In the genomic region with DNA sequence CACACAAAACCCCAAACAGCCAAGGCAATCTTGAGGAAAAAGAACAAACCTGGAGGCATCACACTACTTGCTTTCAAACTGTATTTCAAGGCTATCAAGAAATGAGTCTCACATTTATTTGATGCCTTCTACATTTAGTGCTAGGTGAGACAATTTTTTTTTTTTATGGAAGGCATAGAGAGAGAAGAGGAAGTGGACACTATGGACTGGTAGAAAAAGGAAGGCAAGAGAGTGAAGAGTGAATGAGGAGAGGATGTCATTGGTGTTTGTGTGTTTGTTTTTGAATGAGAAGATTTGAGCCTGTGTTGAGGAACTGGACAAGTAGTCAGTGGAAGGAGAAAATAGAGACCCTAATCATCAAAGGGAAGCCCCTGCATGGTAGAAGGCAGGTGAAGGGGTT, we compare ENCODE assay signal across 23 cellular contexts.
DNase-seq lines count a peak whose midpoint lies in the region; ATAC-seq and TF ChIP-seq lines count a peak whose summit lies in the region.
"Had no signal": no experiment of that assay in that cellular context is flagged by ENCODE, and none has a peak within 500 bp of the region (broad histone marks: within the 10 kb centered on the region; RNA-seq: fewer than 3 reads in every experiment).

No MANE protein-coding gene starts in this region.

- H3K4me1 Mint-ChIP-seq in neural crest cell, result peaks cover 4% of the 10 kb centered on the region
- no peaks in the 10 kb centered on the region for H3K4me1 Mint-ChIP-seq in activated CD8-positive, alpha-beta memory T cell treated with anti-CD3 and anti-CD28 coated beads, Interleukin-2, amount 10 ng/mL, durations not matched to agents 7 days and 5 days
- H3K4me1 Mint-ChIP-seq: CD4-positive, alpha-beta memory T cell; GM23338 had no signal

- no peaks in the 10 kb centered on the region for H3K9me3 Mint-ChIP-seq in neural crest cell
- H3K9me3 Mint-ChIP-seq in activated CD8-positive, alpha-beta memory T cell treated with anti-CD3 and anti-CD28 coated beads, Interleukin-2, amount 10 ng/mL, durations not matched to agents 7 days and 5 days (ENCODE audit: low read depth), result peaks cover 2% of the 10 kb centered on the region
- H3K9me3 Mint-ChIP-seq: GM23338 had no signal

- intact Hi-C loops in colonic mucosa (cut with DNase I), result loop anchor here (10.0 kb wide), 1 partner anchor 151 kb away; no protein-coding TSS in a partner anchor

- H3K27ac Mint-ChIP-seq in neural crest cell (ENCODE audit: unreplicated experiment), result peak overlapping the region; percentile 75
- H3K27ac Mint-ChIP-seq in activated CD8-positive, alpha-beta memory T cell treated with anti-CD3 and anti-CD28 coated beads, Interleukin-2, amount 10 ng/mL, durations not matched to agents 7 days and 5 days, result no peak overlapping the region
- H3K27ac Mint-ChIP-seq: CD4-positive, alpha-beta memory T cell; GM23338 had no signal

- CTCF ChIA-PET in HEK293T (lab: Yijun Ruan, JAX), result no interaction called here
- CTCF ChIA-PET in activated CD8-positive, alpha-beta memory T cell treated with anti-CD3 and anti-CD28 coated beads, Interleukin-2, amount 10 ng/mL, durations not matched to agents 7 days and 5 days (lab: Charles Lee), result no interaction called here

- no peak for ATAC-seq in activated CD8-positive, alpha-beta memory T cell treated with anti-CD3 and anti-CD28 coated beads, Interleukin-2, amount 10 ng/mL, durations not matched to agents 7 days and 5 days
- ATAC-seq: GM23338 had no signal

- H3K4me3 Mint-ChIP-seq in neural crest cell, result no peak overlapping the region
- H3K4me3 Mint-ChIP-seq in activated CD8-positive, alpha-beta memory T cell treated with anti-CD3 and anti-CD28 coated beads, Interleukin-2, amount 10 ng/mL, durations not matched to agents 7 days and 5 days, result no peak overlapping the region
- H3K4me3 Mint-ChIP-seq: CD4-positive, alpha-beta memory T cell; GM23338 had no signal

- no peaks in the 10 kb centered on the region for H3K27me3 Mint-ChIP-seq in neural crest cell (ENCODE audit: low read depth)
- no peaks in the 10 kb centered on the region for H3K27me3 Mint-ChIP-seq in activated CD8-positive, alpha-beta memory T cell treated with anti-CD3 and anti-CD28 coated beads, Interleukin-2, amount 10 ng/mL, durations not matched to agents 7 days and 5 days

- no peak for TF ChIP-seq CTCF in HL-60 (IDR thresholded peaks at IDR 0.05; ENCODE audit: insufficient read depth, low read length)
- no peak for TF ChIP-seq CTCF in colonic mucosa (IDR thresholded peaks at IDR 0.05)
- no peak for TF ChIP-seq CTCF in neural crest cell (conservative IDR thresholded peaks at IDR 0.05)

- H3K4me1 ChIP-seq in colonic mucosa, result no peaks in the 10 kb centered on the region
- H3K4me1 ChIP-seq: BE2C had no signal

- H3K27me3 ChIP-seq in HL-60 (ENCODE audit: insufficient read depth, poor library complexity, severe bottlenecking), result no peaks in the 10 kb centered on the region
- H3K27me3 ChIP-seq in colonic mucosa, result no peaks in the 10 kb centered on the region
- H3K27me3 ChIP-seq: BE2C, SJSA1 had no signal

- H3K9ac ChIP-seq in colonic mucosa (ENCODE audit: low read depth in 2 of 2, low read length in 2 of 2), result no peak overlapping the region

- H3K36me3 ChIP-seq in colonic mucosa, result no peaks in the 10 kb centered on the region
- H3K36me3 ChIP-seq: BE2C, SJSA1 had no signal

- POLR2A ChIA-PET in HEK293T (lab: Yijun Ruan, JAX), result no interaction called here

- no peaks in the 10 kb centered on the region for H3K36me3 Mint-ChIP-seq in neural crest cell (ENCODE audit: low read depth)
- H3K36me3 Mint-ChIP-seq in activated CD8-positive, alpha-beta memory T cell treated with anti-CD3 and anti-CD28 coated beads, Interleukin-2, amount 10 ng/mL, durations not matched to agents 7 days and 5 days, result no peaks in the 10 kb centered on the region
- H3K36me3 Mint-ChIP-seq: CD4-positive, alpha-beta memory T cell had no signal

- peak; percentile 1 for DNase-seq in SKM-1 treated with dmso at 0.1 percent for 144 hours (lab: John Stamatoyannopoulos, UW; ENCODE audit: unreplicated experiment)
- no peak for DNase-seq in SKM-1 (lab: John Stamatoyannopoulos, UW; ENCODE audit: unreplicated experiment)
- no peak for DNase-seq in HL-60 (ENCODE audit: low read depth in 1 of 2, low spot score in 1 of 2)
- DNase-seq in colonic mucosa, result no peak
- no peak for DNase-seq in neural crest cell (ENCODE audit: low read depth, low spot score)
- no peak for DNase-seq in HEK293T (ENCODE audit: extremely low spot score)
- no peak for DNase-seq in activated CD8-positive, alpha-beta memory T cell treated with anti-CD3 and anti-CD28 coated beads, Interleukin-2, amount 10 ng/mL, durations not matched to agents 7 days and 5 days
- DNase-seq in NCI-H2107 (lab: John Stamatoyannopoulos, UW), result no peak
- DNase-seq: BE2C; CD4-positive, alpha-beta memory T cell; DMS53; IMR-90; Karpas-422; NCI-H1105; NCI-H1694; NCI-H2081 treated with DMSO at 0.1 percent for 48 hours; NCI-H510A treated with DMSO at 0.1 percent for 48 hours; NCI-H774; PC-9; SW 1271 had no signal

- peak overlapping the region; percentile 93 for H3K27ac ChIP-seq in HL-60 (replicated peaks)
- peak overlapping the region; percentile 78 for H3K27ac ChIP-seq in colonic mucosa
- H3K27ac ChIP-seq: PC-9, RWPE1, SJSA1 had no signal

- no peak overlapping the region for H3K4me3 ChIP-seq in HL-60 (replicated peaks; ENCODE audit: insufficient read depth, low read length)
- H3K4me3 ChIP-seq in colonic mucosa, result no peak overlapping the region
- H3K4me3 ChIP-seq: GM23338, PC-9, SJSA1 had no signal

- H3K9me3 ChIP-seq in colonic mucosa, result no peaks in the 10 kb centered on the region
- H3K9me3 ChIP-seq: BE2C, SJSA1 had no signal

TF ChIP-seq in HEK293T, 16 proteins besides CTCF, POLR2A, EP300 and RAD21:
- TF ChIP-seq CTBP1 (IDR thresholded peaks at IDR 0.05; ENCODE audit: borderline replicate concordance) (no peak), BHLHE40 (IDR thresholded peaks at IDR 0.05; ENCODE audit: borderline replicate concordance) (no peak), SP1 (IDR thresholded peaks at IDR 0.05) (no peak), NFRKB (IDR thresholded peaks at IDR 0.05) (no peak), FOXA1 (IDR thresholded peaks at IDR 0.05) (no peak), ZNF384 (IDR thresholded peaks at IDR 0.05) (no peak), L3MBTL2 (conservative IDR thresholded peaks at IDR 0.05) (no peak), ELF4 (IDR thresholded peaks at IDR 0.05) (no peak), ARNT (IDR thresholded peaks at IDR 0.05) (no peak), SUZ12 (IDR thresholded peaks at IDR 0.05) (no peak), LEF1 (IDR thresholded peaks at IDR 0.05; ENCODE audit: borderline replicate concordance) (no peak), FOXM1 (IDR thresholded peaks at IDR 0.05; ENCODE audit: borderline replicate concordance) (no peak), TARDBP (IDR thresholded peaks at IDR 0.05) (no peak)
